Comparison of ENCODE assay signal across 8 cellular contexts in the genomic region with DNA sequence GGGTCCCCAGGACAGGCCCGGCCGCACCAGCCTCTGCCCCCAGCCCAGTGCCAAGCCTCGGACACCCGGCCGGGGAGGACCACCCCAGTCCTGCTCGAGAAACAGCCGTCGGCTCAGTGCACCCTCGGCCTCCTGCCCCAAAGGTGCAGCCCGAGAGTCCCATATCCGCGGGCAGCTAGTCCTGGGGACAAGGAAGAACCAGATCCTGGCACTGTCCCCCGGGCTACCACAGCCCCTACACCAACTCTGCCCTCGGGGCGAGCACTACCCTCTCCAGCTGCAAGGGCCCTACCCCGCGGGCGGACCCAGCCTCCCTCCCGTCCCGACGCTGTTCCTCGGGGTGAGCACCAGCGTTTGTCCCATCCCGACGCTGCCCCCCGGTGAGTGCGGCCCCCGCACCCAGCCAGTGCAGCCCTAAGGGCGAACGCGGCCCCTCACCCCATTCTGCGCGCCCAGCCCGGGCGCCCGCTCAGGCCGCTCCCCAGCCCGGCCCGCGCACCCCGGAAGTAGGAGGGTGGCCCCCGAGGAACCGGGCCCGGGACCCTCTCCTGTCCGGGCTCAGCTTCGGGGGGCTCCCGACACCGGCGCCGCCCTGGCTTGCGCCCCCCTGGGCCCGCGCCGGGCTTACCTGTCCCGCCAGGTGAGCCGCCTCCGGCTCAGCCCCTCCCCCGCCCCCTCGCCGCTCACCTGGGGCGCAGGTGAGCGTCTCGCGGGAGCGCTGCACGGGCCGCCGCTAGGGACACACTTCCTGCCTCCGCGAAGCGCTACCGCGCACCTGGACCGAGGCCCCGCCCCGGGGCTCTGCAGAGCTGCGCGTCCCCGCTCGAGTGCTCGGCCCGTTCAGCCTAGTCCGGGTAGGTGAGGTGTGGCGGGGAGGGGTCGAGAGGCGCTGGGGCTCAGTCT. TPM values are rescaled to one million over a fixed set of nuclear protein-coding genes. Genes with fewer than 3 reads are reported as not detected.
DNase-seq lines count a peak whose midpoint lies in the region; ATAC-seq and TF ChIP-seq lines count a peak whose summit lies in the region.

A gene with protein sequence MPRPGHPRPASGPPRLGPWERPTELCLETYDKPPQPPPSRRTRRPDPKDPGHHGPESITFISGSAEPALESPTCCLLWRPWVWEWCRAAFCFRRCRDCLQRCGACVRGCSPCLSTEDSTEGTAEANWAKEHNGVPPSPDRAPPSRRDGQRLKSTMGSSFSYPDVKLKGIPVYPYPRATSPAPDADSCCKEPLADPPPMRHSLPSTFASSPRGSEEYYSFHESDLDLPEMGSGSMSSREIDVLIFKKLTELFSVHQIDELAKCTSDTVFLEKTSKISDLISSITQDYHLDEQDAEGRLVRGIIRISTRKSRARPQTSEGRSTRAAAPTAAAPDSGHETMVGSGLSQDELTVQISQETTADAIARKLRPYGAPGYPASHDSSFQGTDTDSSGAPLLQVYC (minus strand): TSS at position 747 of the 903 bp plus-strand sequence. CDS start 8,088 bp downstream, outside the sequence.

- TF ChIP-seq CTCF in epithelial cell of proximal tubule (conservative IDR thresholded peaks at IDR 0.05; ENCODE audit: low read depth, low read length) (peak; percentile 24), neutrophil (IDR thresholded peaks at IDR 0.05) (no peak)

- no peak within 1 kb of the TSS for H3K27ac ChIP-seq in neutrophil

- H3K4me1 ChIP-seq in neutrophil (ENCODE audit: control insufficient read depth in 1 of 2, insufficient read depth in 1 of 2, low read depth in 1 of 2, low read length in 1 of 2): peaks cover 11 to 13% of the 10 kb centered on the region in 2 experiments

- peaks cover 96% of the 10 kb centered on the region for H3K27me3 ChIP-seq in neutrophil

- ATAC-seq in GM19452 (IDR thresholded peaks at IDR 0.05; ENCODE audit: unreplicated experiment): no peak

- peak; percentile 32 for DNase-seq in AG08396 (ENCODE audit: low spot score)
- DNase-seq in NCI-H146 treated with DMSO at 0.1 percent for 48 hours (lab: John Stamatoyannopoulos, UW; ENCODE audit: unreplicated experiment): peak; percentile 56
- DNase-seq in activated CD8-positive, alpha-beta memory T cell treated with anti-CD3 and anti-CD28 coated beads for 1 hour (ENCODE audit: extremely low read depth in 1 of 2, low read depth in 1 of 2): peak; percentile 10 to 46
- no peak for DNase-seq in epithelial cell of proximal tubule (ENCODE audit: low read depth)
- no peak for DNase-seq in GOT3 (lab: John Stamatoyannopoulos, UW)
- DNase-seq in NCI-H524 (lab: John Stamatoyannopoulos, UW): no peak

- no peaks in the 10 kb centered on the region for H3K9me3 ChIP-seq in neutrophil

- no peaks in the 10 kb centered on the region for H3K36me3 ChIP-seq in neutrophil

- H3K4me3 ChIP-seq in epithelial cell of proximal tubule (ENCODE audit: low read depth, low read length) (peak within 1 kb of the TSS; percentile 68), neutrophil (ENCODE audit: low read depth in 1 of 2, low read length in 1 of 2) (peak within 1 kb of the TSS; percentile 25 to 42)

RNA-seq across cellular contexts. Expression of the gene that starts here (rescaled TPM):
- total RNA-seq in epithelial cell of proximal tubule: 8.3 and 10.0 TPM in 2 replicates

Comparison
In these comparisons a context has a peak if more than half of its experiments do, and no peak if none do; other contexts are left out.
1. DNase-seq: peak in AG08396 (single experiment), NCI-H146 treated with DMSO at 0.1 percent for 48 hours (single experiment) and activated CD8-positive, alpha-beta memory T cell treated with anti-CD3 and anti-CD28 coated beads for 1 hour (2 of 2); none in epithelial cell of proximal tubule (single experiment), GOT3 (single experiment) and NCI-H524 (0 of 2).